Comparison of ENCODE assay signal across 1 cellular context in genomic region chr6:136288566-136289326, GRCh38.
TF ChIP-seq lines count a peak whose summit lies in the region.

No MANE protein-coding gene starts in this region.

TF ChIP-seq in HepG2, 621 proteins besides CTCF, POLR2A, EP300 and RAD21 (continued from another document and continues in another):
- TF ChIP-seq, protein P1, sequence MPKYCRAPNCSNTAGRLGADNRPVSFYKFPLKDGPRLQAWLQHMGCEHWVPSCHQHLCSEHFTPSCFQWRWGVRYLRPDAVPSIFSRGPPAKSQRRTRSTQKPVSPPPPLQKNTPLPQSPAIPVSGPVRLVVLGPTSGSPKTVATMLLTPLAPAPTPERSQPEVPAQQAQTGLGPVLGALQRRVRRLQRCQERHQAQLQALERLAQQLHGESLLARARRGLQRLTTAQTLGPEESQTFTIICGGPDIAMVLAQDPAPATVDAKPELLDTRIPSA (CRISPR knock-in tag; IDR thresholded peaks at IDR 0.05; ENCODE audit: borderline replicate concordance), result no peak
- TF ChIP-seq ZSCAN29 (CRISPR knock-in tag; conservative IDR thresholded peaks at IDR 0.05) (no peak), DZIP1 (CRISPR knock-in tag; IDR thresholded peaks at IDR 0.05) (no peak), SUZ12 (IDR thresholded peaks at IDR 0.05; ENCODE audit: low read depth, low read length) (no peak), SRSF4 (IDR thresholded peaks at IDR 0.05; ENCODE audit: low read depth, low read length, poor library complexity, severe bottlenecking) (no peak), NRL (CRISPR knock-in tag; IDR thresholded peaks at IDR 0.05; ENCODE audit: borderline replicate concordance) (no peak), ZSCAN9 (CRISPR knock-in tag; IDR thresholded peaks at IDR 0.05; ENCODE audit: borderline replicate concordance) (no peak), ZBTB20 (CRISPR knock-in tag; IDR thresholded peaks at IDR 0.05; ENCODE audit: borderline replicate concordance, low read depth) (no peak), ZBTB3 (CRISPR knock-in tag; IDR thresholded peaks at IDR 0.05; ENCODE audit: borderline replicate concordance, low read depth) (no peak), ZC3H13 (CRISPR knock-in tag; IDR thresholded peaks at IDR 0.05) (no peak), SOX13 (IDR thresholded peaks at IDR 0.05) (no peak), SOX13 (CRISPR knock-in tag; conservative IDR thresholded peaks at IDR 0.05 in 1 of 2, IDR thresholded peaks at IDR 0.05 in 1 of 2) (0 out of 4 replicates have a peak, but pooled peaks of 1 of the 2 experiments have one; percentile 66), KAT7 (CRISPR knock-in tag; IDR thresholded peaks at IDR 0.05; ENCODE audit: borderline replicate concordance) (no peak), CBX2 (IDR thresholded peaks at IDR 0.05; ENCODE audit: low read depth, low read length) (no peak), CBX2 (CRISPR knock-in tag; IDR thresholded peaks at IDR 0.05; ENCODE audit: low read depth) (no peak), ZNF652 (CRISPR knock-in tag; IDR thresholded peaks at IDR 0.05; ENCODE audit: borderline replicate concordance, low read depth) (0 out of 2 replicates have a peak, but pooled peaks have one; percentile 1), SMAD9 (CRISPR knock-in tag; IDR thresholded peaks at IDR 0.05) (no peak), FOXK2 (IDR thresholded peaks at IDR 0.05) (no peak), ZNF530 (CRISPR knock-in tag; IDR thresholded peaks at IDR 0.05; ENCODE audit: low read depth) (no peak), NCOA5 (CRISPR knock-in tag; IDR thresholded peaks at IDR 0.05) (no peak), HNRNPLL (IDR thresholded peaks at IDR 0.05; ENCODE audit: low read depth, low read length, poor library complexity, severe bottlenecking) (no peak), MIXL1 (CRISPR knock-in tag; IDR thresholded peaks at IDR 0.05) (peak; percentile 27; the same call in 1 of the 2 replicates), RBFOX2 (IDR thresholded peaks at IDR 0.05; ENCODE audit: low read depth, low read length) (no peak), ATF7 (IDR thresholded peaks at IDR 0.05) (no peak), ATF7 (CRISPR knock-in tag; IDR thresholded peaks at IDR 0.05) (no peak), ZNF230 (CRISPR knock-in tag; IDR thresholded peaks at IDR 0.05) (no peak), FOSL1 (CRISPR knock-in tag; IDR thresholded peaks at IDR 0.05; ENCODE audit: borderline replicate concordance) (no peak), ARHGAP35 (CRISPR knock-in tag; IDR thresholded peaks at IDR 0.05; ENCODE audit: borderline replicate concordance) (no peak), ZNF879 (CRISPR knock-in tag; IDR thresholded peaks at IDR 0.05) (no peak), SP1 (IDR thresholded peaks at IDR 0.05) (no peak), SP1 (CRISPR knock-in tag; IDR thresholded peaks at IDR 0.05) (peak; percentile 69), TCF7L2 (IDR thresholded peaks at IDR 0.05; ENCODE audit: low read depth, low read length) (no peak), NCOA2 (CRISPR knock-in tag; IDR thresholded peaks at IDR 0.05) (0 out of 2 replicates have a peak, but pooled peaks have one; percentile 12), HNF4G (IDR thresholded peaks at IDR 0.05; ENCODE audit: borderline replicate concordance, low read depth, low read length) (no peak), HNF4G (CRISPR knock-in tag; IDR thresholded peaks at IDR 0.05; ENCODE audit: borderline replicate concordance, low read depth) (no peak), ZNF576 (CRISPR knock-in tag; IDR thresholded peaks at IDR 0.05) (no peak), YEATS4 (CRISPR knock-in tag; IDR thresholded peaks at IDR 0.05; ENCODE audit: borderline replicate concordance) (no peak), ZBTB39 (CRISPR knock-in tag; IDR thresholded peaks at IDR 0.05) (no peak; the same call in 1 of the 2 replicates), NFYC (CRISPR knock-in tag; IDR thresholded peaks at IDR 0.05) (no peak; the same call in none of the 2 replicates), FOXA3 (CRISPR knock-in tag; IDR thresholded peaks at IDR 0.05) (no peak), ZNF24 (IDR thresholded peaks at IDR 0.05) (0 out of 2 replicates have a peak, but pooled peaks have one; percentile 30), ZSCAN25 (CRISPR knock-in tag; IDR thresholded peaks at IDR 0.05) (no peak), PAWR (CRISPR knock-in tag; IDR thresholded peaks at IDR 0.05; ENCODE audit: borderline replicate concordance) (no peak)
- TF ChIP-seq, protein P2, sequence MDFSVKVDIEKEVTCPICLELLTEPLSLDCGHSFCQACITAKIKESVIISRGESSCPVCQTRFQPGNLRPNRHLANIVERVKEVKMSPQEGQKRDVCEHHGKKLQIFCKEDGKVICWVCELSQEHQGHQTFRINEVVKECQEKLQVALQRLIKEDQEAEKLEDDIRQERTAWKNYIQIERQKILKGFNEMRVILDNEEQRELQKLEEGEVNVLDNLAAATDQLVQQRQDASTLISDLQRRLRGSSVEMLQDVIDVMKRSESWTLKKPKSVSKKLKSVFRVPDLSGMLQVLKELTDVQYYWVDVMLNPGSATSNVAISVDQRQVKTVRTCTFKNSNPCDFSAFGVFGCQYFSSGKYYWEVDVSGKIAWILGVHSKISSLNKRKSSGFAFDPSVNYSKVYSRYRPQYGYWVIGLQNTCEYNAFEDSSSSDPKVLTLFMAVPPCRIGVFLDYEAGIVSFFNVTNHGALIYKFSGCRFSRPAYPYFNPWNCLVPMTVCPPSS (IDR thresholded peaks at IDR 0.05), result no peak
- TF ChIP-seq, protein P3, sequence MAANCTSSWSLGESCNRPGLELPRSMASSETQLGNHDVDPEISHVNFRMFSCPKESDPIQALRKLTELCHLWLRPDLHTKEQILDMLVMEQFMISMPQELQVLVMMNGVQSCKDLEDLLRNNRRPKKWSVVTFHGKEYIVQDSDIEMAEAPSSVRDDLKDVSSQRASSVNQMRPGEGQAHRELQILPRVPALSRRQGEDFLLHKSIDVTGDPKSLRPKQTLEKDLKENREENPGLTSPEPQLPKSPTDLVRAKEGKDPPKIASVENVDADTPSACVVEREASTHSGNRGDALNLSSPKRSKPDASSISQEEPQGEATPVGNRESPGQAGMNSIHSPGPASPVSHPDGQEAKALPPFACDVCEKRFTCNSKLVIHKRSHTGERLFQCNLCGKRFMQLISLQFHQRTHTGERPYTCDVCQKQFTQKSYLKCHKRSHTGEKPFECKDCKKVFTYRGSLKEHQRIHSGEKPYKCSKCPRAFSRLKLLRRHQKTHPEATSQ (CRISPR knock-in tag; IDR thresholded peaks at IDR 0.05; ENCODE audit: borderline replicate concordance), result 0 out of 2 replicates have a peak, but pooled peaks have one; percentile 44
- TF ChIP-seq, protein P4, sequence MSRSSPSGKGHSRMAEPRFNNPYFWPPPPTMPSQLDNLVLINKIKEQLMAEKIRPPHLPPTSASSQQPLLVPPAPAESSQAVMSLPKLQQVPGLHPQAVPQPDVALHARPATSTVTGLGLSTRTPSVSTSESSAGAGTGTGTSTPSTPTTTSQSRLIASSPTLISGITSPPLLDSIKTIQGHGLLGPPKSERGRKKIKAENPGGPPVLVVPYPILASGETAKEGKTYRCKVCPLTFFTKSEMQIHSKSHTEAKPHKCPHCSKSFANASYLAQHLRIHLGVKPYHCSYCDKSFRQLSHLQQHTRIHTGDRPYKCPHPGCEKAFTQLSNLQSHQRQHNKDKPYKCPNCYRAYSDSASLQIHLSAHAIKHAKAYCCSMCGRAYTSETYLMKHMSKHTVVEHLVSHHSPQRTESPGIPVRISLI (CRISPR knock-in tag; IDR thresholded peaks at IDR 0.05; ENCODE audit: borderline replicate concordance), result no peak
- TF ChIP-seq, protein P5, sequence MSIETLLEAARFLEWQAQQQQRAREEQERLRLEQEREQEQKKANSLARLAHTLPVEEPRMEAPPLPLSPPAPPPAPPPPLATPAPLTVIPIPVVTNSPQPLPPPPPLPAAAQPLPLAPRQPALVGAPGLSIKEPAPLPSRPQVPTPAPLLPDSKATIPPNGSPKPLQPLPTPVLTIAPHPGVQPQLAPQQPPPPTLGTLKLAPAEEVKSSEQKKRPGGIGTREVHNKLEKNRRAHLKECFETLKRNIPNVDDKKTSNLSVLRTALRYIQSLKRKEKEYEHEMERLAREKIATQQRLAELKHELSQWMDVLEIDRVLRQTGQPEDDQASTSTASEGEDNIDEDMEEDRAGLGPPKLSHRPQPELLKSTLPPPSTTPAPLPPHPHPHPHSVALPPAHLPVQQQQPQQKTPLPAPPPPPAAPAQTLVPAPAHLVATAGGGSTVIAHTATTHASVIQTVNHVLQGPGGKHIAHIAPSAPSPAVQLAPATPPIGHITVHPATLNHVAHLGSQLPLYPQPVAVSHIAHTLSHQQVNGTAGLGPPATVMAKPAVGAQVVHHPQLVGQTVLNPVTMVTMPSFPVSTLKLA (IDR thresholded peaks at IDR 0.05), result 0 out of 2 replicates have a peak, but pooled peaks have one; percentile 24
- TF ChIP-seq, protein P6, sequence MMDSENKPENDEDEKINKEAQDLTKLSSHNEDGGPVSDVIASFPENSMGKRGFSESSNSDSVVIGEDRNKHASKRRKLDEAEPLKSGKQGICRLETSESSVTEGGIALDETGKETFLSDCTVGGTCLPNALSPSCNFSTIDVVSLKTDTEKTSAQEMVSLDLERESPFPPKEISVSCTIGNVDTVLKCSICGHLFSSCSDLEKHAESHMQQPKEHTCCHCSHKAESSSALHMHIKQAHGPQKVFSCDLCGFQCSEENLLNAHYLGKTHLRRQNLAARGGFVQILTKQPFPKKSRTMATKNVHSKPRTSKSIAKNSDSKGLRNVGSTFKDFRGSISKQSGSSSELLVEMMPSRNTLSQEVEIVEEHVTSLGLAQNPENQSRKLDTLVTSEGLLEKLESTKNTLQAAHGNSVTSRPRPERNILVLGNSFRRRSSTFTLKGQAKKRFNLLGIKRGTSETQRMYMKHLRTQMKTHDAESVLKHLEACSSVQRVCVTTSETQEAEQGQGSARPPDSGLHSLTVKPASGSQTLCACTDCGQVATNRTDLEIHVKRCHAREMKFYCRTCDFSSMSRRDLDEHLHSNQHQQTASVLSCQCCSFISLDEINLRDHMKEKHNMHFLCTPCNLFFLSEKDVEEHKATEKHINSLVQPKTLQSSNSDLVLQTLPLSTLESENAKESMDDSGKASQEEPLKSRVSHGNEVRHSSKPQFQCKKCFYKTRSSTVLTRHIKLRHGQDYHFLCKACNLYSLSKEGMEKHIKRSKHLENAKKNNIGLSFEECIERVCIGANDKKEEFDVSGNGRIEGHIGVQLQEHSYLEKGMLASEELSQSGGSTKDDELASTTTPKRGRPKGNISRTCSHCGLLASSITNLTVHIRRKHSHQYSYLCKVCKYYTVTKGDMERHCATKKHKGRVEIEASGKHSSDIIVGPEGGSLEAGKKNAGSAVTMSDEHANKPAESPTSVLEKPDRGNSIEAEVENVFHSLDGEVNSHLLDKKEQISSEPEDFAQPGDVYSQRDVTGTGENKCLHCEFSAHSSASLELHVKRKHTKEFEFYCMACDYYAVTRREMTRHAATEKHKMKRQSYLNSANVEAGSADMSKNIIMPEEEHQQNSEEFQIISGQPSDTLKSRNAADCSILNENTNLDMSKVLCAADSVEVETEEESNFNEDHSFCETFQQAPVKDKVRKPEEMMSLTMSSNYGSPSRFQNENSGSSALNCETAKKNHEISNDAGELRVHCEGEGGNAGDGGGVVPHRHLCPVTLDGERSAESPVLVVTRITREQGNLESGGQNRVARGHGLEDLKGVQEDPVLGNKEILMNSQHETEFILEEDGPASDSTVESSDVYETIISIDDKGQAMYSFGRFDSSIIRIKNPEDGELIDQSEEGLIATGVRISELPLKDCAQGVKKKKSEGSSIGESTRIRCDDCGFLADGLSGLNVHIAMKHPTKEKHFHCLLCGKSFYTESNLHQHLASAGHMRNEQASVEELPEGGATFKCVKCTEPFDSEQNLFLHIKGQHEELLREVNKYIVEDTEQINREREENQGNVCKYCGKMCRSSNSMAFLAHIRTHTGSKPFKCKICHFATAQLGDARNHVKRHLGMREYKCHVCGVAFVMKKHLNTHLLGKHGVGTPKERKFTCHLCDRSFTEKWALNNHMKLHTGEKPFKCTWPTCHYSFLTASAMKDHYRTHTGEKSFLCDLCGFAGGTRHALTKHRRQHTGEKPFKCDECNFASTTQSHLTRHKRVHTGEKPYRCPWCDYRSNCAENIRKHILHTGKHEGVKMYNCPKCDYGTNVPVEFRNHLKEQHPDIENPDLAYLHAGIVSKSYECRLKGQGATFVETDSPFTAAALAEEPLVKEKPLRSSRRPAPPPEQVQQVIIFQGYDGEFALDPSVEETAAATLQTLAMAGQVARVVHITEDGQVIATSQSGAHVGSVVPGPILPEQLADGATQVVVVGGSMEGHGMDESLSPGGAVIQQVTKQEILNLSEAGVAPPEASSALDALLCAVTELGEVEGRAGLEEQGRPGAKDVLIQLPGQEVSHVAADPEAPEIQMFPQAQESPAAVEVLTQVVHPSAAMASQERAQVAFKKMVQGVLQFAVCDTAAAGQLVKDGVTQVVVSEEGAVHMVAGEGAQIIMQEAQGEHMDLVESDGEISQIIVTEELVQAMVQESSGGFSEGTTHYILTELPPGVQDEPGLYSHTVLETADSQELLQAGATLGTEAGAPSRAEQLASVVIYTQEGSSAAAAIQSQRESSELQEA (CRISPR knock-in tag; IDR thresholded peaks at IDR 0.05; ENCODE audit: not compliant biosample characterization), result no peak
